ENCODE assay signal across 34 cellular contexts in genomic region chr9:123390337-123391135, GRCh38. TPM values are rescaled to one million over a fixed set of nuclear protein-coding genes. Genes with fewer than 3 reads are reported as not detected.
"Had no signal": no experiment of that assay in that cellular context is flagged by ENCODE, and none has a peak within 500 bp of the region (broad histone marks: within the 10 kb centered on the region; RNA-seq: fewer than 3 reads in every experiment).

No MANE protein-coding gene starts in this region.

- H3K36me3 Mint-ChIP-seq: activated CD4-positive, alpha-beta memory T cell treated with anti-CD3 and anti-CD28 coated beads for 36 hours; activated naive CD4-positive, alpha-beta T cell treated with anti-CD3 and anti-CD28 coated beads, Interleukin-2, amount 10 ng/mL, durations not matched to agents 7 days and 5 days; activated naive CD8-positive, alpha-beta T cell treated with anti-CD3 and anti-CD28 coated beads, Interleukin-2, amount 10 ng/mL, durations not matched to agents 7 days and 5 days; natural killer cell had no signal

- H3K4me1 Mint-ChIP-seq: activated naive CD4-positive, alpha-beta T cell treated with anti-CD3 and anti-CD28 coated beads, Interleukin-2, amount 10 ng/mL, durations not matched to agents 7 days and 5 days; natural killer cell had no signal

- H3K27ac Mint-ChIP-seq: activated CD4-positive, alpha-beta memory T cell treated with anti-CD3 and anti-CD28 coated beads for 36 hours; activated naive CD4-positive, alpha-beta T cell treated with anti-CD3 and anti-CD28 coated beads, Interleukin-2, amount 10 ng/mL, durations not matched to agents 7 days and 5 days; activated naive CD8-positive, alpha-beta T cell treated with anti-CD3 and anti-CD28 coated beads, Interleukin-2, amount 10 ng/mL, durations not matched to agents 7 days and 5 days; activated T-helper 1 cell treated with anti-CD3 and anti-CD28 coated beads, Interleukin-12 subunit alpha, Interleukin-12 subunit beta, Interleukin-2, Interleukin-4 antibody, amounts not matched to agents 30 ng/mL and 10 ng/mL and 1 ng/mL, durations not matched to agents 14 hours and 24 hours and 36 hours; natural killer cell; stimulated activated effector memory CD8-positive, alpha-beta T cell treated with anti-CD3 and anti-CD28 coated beads, Interleukin-12 subunit alpha, Interleukin-12 subunit beta, amount 100 ng/mL, for 72 hours had no signal

- H3K9me3 Mint-ChIP-seq: activated naive CD4-positive, alpha-beta T cell treated with anti-CD3 and anti-CD28 coated beads, Interleukin-2, amount 10 ng/mL, durations not matched to agents 7 days and 5 days; activated naive CD8-positive, alpha-beta T cell treated with anti-CD3 and anti-CD28 coated beads, Interleukin-2, amount 10 ng/mL, durations not matched to agents 7 days and 5 days; activated T-helper 1 cell treated with anti-CD3 and anti-CD28 coated beads, Interleukin-12 subunit alpha, Interleukin-12 subunit beta, Interleukin-2, Interleukin-4 antibody, amounts not matched to agents 30 ng/mL and 10 ng/mL and 1 ng/mL, durations not matched to agents 14 hours and 24 hours and 36 hours; stimulated activated effector memory CD8-positive, alpha-beta T cell treated with anti-CD3 and anti-CD28 coated beads, Interleukin-12 subunit alpha, Interleukin-12 subunit beta, amount 100 ng/mL, for 72 hours had no signal

- H3K36me3 ChIP-seq: ascending aorta, cardiac muscle cell, colonic mucosa, gastrocnemius medialis, left ventricle myocardium inferior, sigmoid colon, stomach, tibial artery, upper lobe of right lung, WERI-Rb-1 had no signal

- H3K4me3 Mint-ChIP-seq: activated CD4-positive, alpha-beta memory T cell treated with anti-CD3 and anti-CD28 coated beads for 36 hours; activated naive CD4-positive, alpha-beta T cell treated with anti-CD3 and anti-CD28 coated beads, Interleukin-2, amount 10 ng/mL, durations not matched to agents 7 days and 5 days; activated naive CD8-positive, alpha-beta T cell treated with anti-CD3 and anti-CD28 coated beads, Interleukin-2, amount 10 ng/mL, durations not matched to agents 7 days and 5 days; activated T-helper 1 cell treated with anti-CD3 and anti-CD28 coated beads, Interleukin-12 subunit alpha, Interleukin-12 subunit beta, Interleukin-2, Interleukin-4 antibody, amounts not matched to agents 30 ng/mL and 10 ng/mL and 1 ng/mL, durations not matched to agents 14 hours and 24 hours and 36 hours; brain; natural killer cell; stimulated activated effector memory CD8-positive, alpha-beta T cell treated with anti-CD3 and anti-CD28 coated beads, Interleukin-12 subunit alpha, Interleukin-12 subunit beta, amount 100 ng/mL, for 72 hours had no signal

- H3K27me3 Mint-ChIP-seq: activated CD4-positive, alpha-beta memory T cell treated with anti-CD3 and anti-CD28 coated beads for 36 hours; activated naive CD4-positive, alpha-beta T cell treated with anti-CD3 and anti-CD28 coated beads, Interleukin-2, amount 10 ng/mL, durations not matched to agents 7 days and 5 days; activated naive CD8-positive, alpha-beta T cell treated with anti-CD3 and anti-CD28 coated beads, Interleukin-2, amount 10 ng/mL, durations not matched to agents 7 days and 5 days had no signal

- ATAC-seq: activated CD4-positive, CD25-positive, alpha-beta regulatory T cell treated with anti-CD3 and anti-CD28 coated beads, Interleukin-2, amount 50 U/mL, for 24 hours; gastrocnemius medialis; natural killer cell; stimulated activated effector memory CD8-positive, alpha-beta T cell treated with anti-CD3 and anti-CD28 coated beads, Interleukin-12 subunit alpha, Interleukin-12 subunit beta, amount 100 ng/mL, for 72 hours; upper lobe of right lung had no signal

- H3K27me3 ChIP-seq: ascending aorta, cardiac muscle cell, colonic mucosa, gastrocnemius medialis, hepatocyte, sigmoid colon, stomach, tibial artery, upper lobe of right lung had no signal

- H3K4me3 ChIP-seq: ascending aorta, cardiac muscle cell, colonic mucosa, gastrocnemius medialis, hepatocyte, left ventricle myocardium inferior, lung, sigmoid colon, stomach, tibial artery, upper lobe of right lung had no signal

- DNase-seq: activated CD4-positive, alpha-beta memory T cell treated with anti-CD3 and anti-CD28 coated beads for 36 hours; activated CD4-positive, alpha-beta T cell treated with anti-CD3 and anti-CD28 coated beads for 48 hours; activated CD8-positive, alpha-beta memory T cell treated with anti-CD3 and anti-CD28 coated beads, Interleukin-2, amount 50 U/mL, for 4 hours; activated gamma-delta T cell; activated naive CD4-positive, alpha-beta T cell treated with anti-CD3 and anti-CD28 coated beads, Interleukin-2, amount 10 ng/mL, durations not matched to agents 7 days and 5 days; activated naive CD8-positive, alpha-beta T cell treated with anti-CD3 and anti-CD28 coated beads, Interleukin-2, amount 10 ng/mL, durations not matched to agents 7 days and 5 days; activated T-cell treated with anti-CD3 and anti-CD28 coated beads, Interleukin-2, amount 50 U/mL, for 1 hour; cerebellar nuclear complex; colonic mucosa; effector CD8-positive, alpha-beta T cell; gastrocnemius medialis; left ventricle myocardium inferior; mesendoderm; natural killer cell; sigmoid colon; small intestine; stimulated activated CD4-positive, alpha-beta T cell treated with anti-CD3 and anti-CD28 coated beads, Interleukin-4, amount 100 ng/mL, for 24 hours; stomach; T1000; tibial artery; upper lobe of right lung; WERI-Rb-1 had no signal

RNA-seq across cellular contexts. Expression of gene CRB2, which starts 34.5 kb away (rescaled TPM):
- total RNA-seq: activated CD4-positive, alpha-beta memory T cell treated with anti-CD3 and anti-CD28 coated beads for 36 hours; activated CD8-positive, alpha-beta memory T cell treated with anti-CD3 and anti-CD28 coated beads for 36 hours; activated naive CD8-positive, alpha-beta T cell treated with anti-CD3 and anti-CD28 coated beads, Interleukin-2, amount 10 ng/mL, durations not matched to agents 7 days and 5 days; activated T-helper 1 cell treated with anti-CD3 and anti-CD28 coated beads, Interleukin-12 subunit alpha, Interleukin-12 subunit beta, Interleukin-2, Interleukin-4 antibody, amounts not matched to agents 30 ng/mL and 10 ng/mL and 1 ng/mL, durations not matched to agents 14 hours and 24 hours and 36 hours; ascending aorta; dermis microvascular lymphatic vessel endothelial cell; gastrocnemius medialis; left ventricle myocardium inferior; mononuclear cell; natural killer cell; osteocyte had no signal
